In genomic region chr11:47971501-47971900, GRCh38 we compare ENCODE assay signal across 2 cellular contexts.
TF ChIP-seq lines count a peak whose summit lies in the region.

No MANE protein-coding gene starts in this region.

TF ChIP-seq in K562, 482 proteins besides CTCF, POLR2A, EP300 and RAD21 (continued from another document):
- no peak for TF ChIP-seq ARHGAP35 (IDR thresholded peaks at IDR 0.05; ENCODE audit: partially characterized antibody)

TF ChIP-seq in neural cell, 6 proteins besides CTCF, POLR2A, EP300 and RAD21 (continued from another document):
- TF ChIP-seq REST (IDR thresholded peaks at IDR 0.05; ENCODE audit: borderline replicate concordance) (no peak), POLR2AphosphoS5 (IDR thresholded peaks at IDR 0.05) (no peak), EZH2 (IDR thresholded peaks at IDR 0.05; ENCODE audit: borderline replicate concordance, insufficient read depth, low read length, poor library complexity, severe bottlenecking) (no peak)
